ENCODE assay signal across 8 cellular contexts in the genomic region with DNA sequence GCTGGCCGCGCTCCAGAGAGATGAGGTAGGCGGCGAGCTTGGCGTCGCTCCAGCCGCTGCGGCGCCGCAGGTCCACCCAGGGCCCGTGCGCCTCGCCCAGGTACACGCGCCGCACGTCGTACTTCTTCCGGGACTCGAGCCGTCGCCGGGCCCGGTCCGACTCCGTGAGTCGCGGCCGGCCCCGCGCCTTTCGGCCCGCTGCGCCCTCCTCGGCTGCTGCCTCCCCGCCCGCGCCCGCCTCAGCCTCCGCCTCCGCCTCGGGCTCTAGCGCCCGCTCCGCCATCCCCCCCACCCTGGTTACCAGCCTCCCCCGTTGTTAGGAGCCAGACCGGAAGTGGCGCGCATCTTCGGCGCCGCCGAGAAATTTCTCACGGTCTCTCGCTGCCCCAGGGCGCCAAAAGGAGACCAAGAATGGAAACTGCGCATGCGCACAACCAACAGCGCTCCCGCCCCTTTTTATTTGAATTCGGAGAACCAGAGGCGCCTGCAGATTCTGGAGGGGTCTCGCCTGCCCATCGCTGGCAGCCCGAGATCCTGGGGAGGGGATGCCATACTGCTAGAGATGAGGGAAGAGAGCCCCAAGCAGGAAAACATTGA. TPM values are rescaled to one million over a fixed set of nuclear protein-coding genes. Genes with fewer than 3 reads are reported as not detected.
DNase-seq lines count a peak whose midpoint lies in the region; ATAC-seq, FAIRE-seq and TF ChIP-seq lines count a peak whose summit lies in the region.

Gene ZNF653, minus strand, starts transcription at position 336 of the 597 bp plus-strand sequence. Its CDS starts 53 bp downstream, at position 283.

- CTCF ChIA-PET in T-cell (lab: Charles Lee): no interaction called here

- no peaks in the 10 kb centered on the region for H3K27me3 Mint-ChIP-seq in T-cell

- ATAC-seq in HG02798 (IDR thresholded peaks at IDR 0.05; ENCODE audit: poor library complexity, unreplicated experiment) (peak; percentile 59), T-cell (replicated peaks in 1 of 4) (peak; percentile 65 to 74 (median 70)), heart right ventricle (peak; percentile 76 to 91 (median 88)), upper lobe of right lung (peak; percentile 87)

- H3K27ac ChIP-seq in heart right ventricle (peak within 1 kb of the TSS; percentile 93 to 99 (median 96)), upper lobe of right lung (peak within 1 kb of the TSS; percentile 95)

- H3K4me3 Mint-ChIP-seq in T-cell: peak within 1 kb of the TSS; percentile 83 to 88 (median 88)

- H3K9me3 ChIP-seq in adipocyte (ENCODE audit: control insufficient read depth, low read length) (no peaks in the 10 kb centered on the region), heart right ventricle (no peaks in the 10 kb centered on the region), upper lobe of right lung (no peaks in the 10 kb centered on the region)

- no peaks in the 10 kb centered on the region for H3K9me3 Mint-ChIP-seq in T-cell

- peak within 1 kb of the TSS; percentile 92 to 95 for H3K27ac Mint-ChIP-seq in T-cell

- TF ChIP-seq POLR2A in GM12892 (IDR thresholded peaks at IDR 0.05; ENCODE audit: low read depth, low read length): peak; percentile 20; the same call in 1 of the 2 replicates

- intact Hi-C loops in heart right ventricle (cut with DNase I): loop anchor here in 3 of 10 donors (1.0 to 2.0 kb wide), 3 partner anchors 23 to 24 kb away; partner anchors contain the start of gene ECSIT (in 2 of the 3)
- intact Hi-C loops in posterior vena cava (cut with DNase I): no loop called here
- intact Hi-C loops in upper lobe of right lung (cut with DNase I): no loop called here

- H3K4me1 Mint-ChIP-seq in T-cell: peaks cover 15 to 20% (median 17%) of the 10 kb centered on the region in 3 donors

- peak within 1 kb of the TSS; percentile 86 for H3K9ac ChIP-seq in adipocyte (ENCODE audit: low read length)

- H3K36me3 ChIP-seq in adipocyte (ENCODE audit: control insufficient read depth, insufficient read depth, low read length, severe bottlenecking): no peaks in the 10 kb centered on the region
- peaks cover 0 to 30% (median 0%) of the 10 kb centered on the region in 9 donors for H3K36me3 ChIP-seq in heart right ventricle
- no peaks in the 10 kb centered on the region for H3K36me3 ChIP-seq in upper lobe of right lung

- H3K4me3 ChIP-seq in adipocyte (ENCODE audit: low read length) (peak within 1 kb of the TSS; percentile 85), heart right ventricle (peak within 1 kb of the TSS; percentile 70 to 100 (median 98)), upper lobe of right lung (peak within 1 kb of the TSS; percentile 89)

- TF ChIP-seq CTCF in heart right ventricle (IDR thresholded peaks at IDR 0.05) (no peak), upper lobe of right lung (IDR thresholded peaks at IDR 0.05) (no peak)

- H3K27me3 ChIP-seq in adipocyte (replicated peaks; ENCODE audit: control insufficient read depth, insufficient read depth, low read length) (no peaks in the 10 kb centered on the region), heart right ventricle (no peaks in the 10 kb centered on the region), upper lobe of right lung (no peaks in the 10 kb centered on the region)

- FAIRE-seq in GM12892 (lab: Jason Lieb, UNC): no peak

- 0% methylated on average over 48 to 64 of the region's 65 CpGs for WGBS in heart right ventricle, 2 donors

- POLR2A ChIA-PET in T-cell (lab: Charles Lee): no interaction called here

- H3K36me3 Mint-ChIP-seq in T-cell: peaks cover 13% of the 10 kb centered on the region

- peak; percentile 96 for DNase-seq in GM12892 (ENCODE audit: insufficient read length)
- DNase-seq in NCI-H1436 (lab: John Stamatoyannopoulos, UW): peak; percentile 96
- DNase-seq in T-cell: peak; percentile 85 to 96 (median 92)
- DNase-seq in adipocyte (ENCODE audit: low read depth): peak; percentile 98
- DNase-seq in heart right ventricle: peak; percentile 94
- peak; percentile 98 for DNase-seq in posterior vena cava (ENCODE audit: low spot score)
- DNase-seq in upper lobe of right lung: peak; percentile 96

- H3K4me1 ChIP-seq in adipocyte (ENCODE audit: control insufficient read depth, insufficient read depth, low read length) (peaks cover 8% of the 10 kb centered on the region), heart right ventricle (peaks cover 0 to 16% (median 11%) of the 10 kb centered on the region in 9 donors), upper lobe of right lung (peaks cover 5% of the 10 kb centered on the region)

RNA-seq across cellular contexts. Expression of gene ZNF653, which starts in this region (rescaled TPM):
- polyA plus RNA-seq in GM12892 (2012; ENCODE audit: missing spikeins): 3.9 TPM
- total RNA-seq in T-cell: 10 to 100 TPM; 12.7 to 24.8 (median 22.2) TPM
- total RNA-seq in heart right ventricle: 1 to 10 TPM; 2.3 to 6.2 (median 4.0) TPM
- 1 to 10 TPM; 5.9 to 7.8 TPM for polyA plus RNA-seq in heart right ventricle
- total RNA-seq in posterior vena cava: 1 to 10 TPM; 6.1 to 9.4 TPM
- total RNA-seq in upper lobe of right lung: 10.7 TPM

Comparison
In these comparisons a context has a peak if more than half of its experiments do, and no peak if none do; other contexts are left out.
1. Peak in every context shown above with its lines: DNase-seq, ATAC-seq, H3K4me3 ChIP-seq and H3K27ac ChIP-seq.